In the genomic region with DNA sequence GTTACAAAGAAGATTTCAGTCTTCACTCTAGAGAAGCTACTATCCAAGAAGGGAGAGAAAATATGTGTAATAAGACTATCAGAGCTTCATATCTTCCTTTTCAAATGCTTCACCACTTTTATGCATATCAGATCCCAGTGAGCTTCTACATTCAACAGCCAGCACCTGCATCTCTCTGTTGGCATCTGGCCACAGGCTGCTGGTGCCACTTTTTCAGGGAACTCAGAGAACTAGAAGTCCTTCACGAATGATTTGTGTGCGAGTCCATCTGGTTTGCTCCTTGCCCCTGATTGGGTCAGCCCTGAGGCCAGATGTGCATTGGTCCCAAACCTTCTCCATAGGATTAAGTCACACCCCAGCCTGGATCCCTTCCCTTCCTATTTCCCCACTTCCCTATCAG, we compare ENCODE assay signal across 23 cellular contexts. TPM values are rescaled to one million over a fixed set of nuclear protein-coding genes. Genes with fewer than 3 reads are reported as not detected.
A peak's percentile ranks its signal among the peaks of the same experiment; 100 is the strongest.
DNase-seq lines count a peak whose midpoint lies in the region; ATAC-seq, FAIRE-seq and TF ChIP-seq lines count a peak whose summit lies in the region.
"Had no signal": no experiment of that assay in that cellular context is flagged by ENCODE, and none has a peak within 500 bp of the region (broad histone marks: within the 10 kb centered on the region; RNA-seq: fewer than 3 reads in every experiment).

No MANE protein-coding gene starts in this region.

- no peak overlapping the region for H3K18ac ChIP-seq in H1 (ENCODE audit: extremely low read depth, low read length)

- ATAC-seq in heart right ventricle: no peak
- ATAC-seq: GM23338 had no signal

- H3K79me2 ChIP-seq in H1 (ENCODE audit: control insufficient read depth in 1 of 2, insufficient read depth in 2 of 2, low read length in 2 of 2): no peaks in the 10 kb centered on the region

- TF ChIP-seq POLR2A in H1 (IDR thresholded peaks at IDR 0.05; ENCODE audit: control extremely low read depth in 1 of 2, low read depth in 2 of 2, low read length in 2 of 2): no peak
- TF ChIP-seq POLR2A in thyroid gland (IDR thresholded peaks at IDR 0.05): no peak

- no peaks in the 10 kb centered on the region for H3K79me1 ChIP-seq in H1 (ENCODE audit: low read depth, low read length)

- H3K4ac ChIP-seq in H1 (replicated peaks; ENCODE audit: insufficient read length, low read depth, low read length): no peak overlapping the region

- no peak overlapping the region for H2AFZ ChIP-seq in H1 (ENCODE audit: low read length)
- H2AFZ ChIP-seq: GM23338 had no signal

- H3K23ac ChIP-seq in H1 (ENCODE audit: insufficient read length): no peak overlapping the region

- H3K14ac ChIP-seq in H1 (ENCODE audit: insufficient read length): no peak overlapping the region

- H2BK15ac ChIP-seq in H1 (ENCODE audit: low read length): no peak overlapping the region

- TF ChIP-seq EP300 in H1 (IDR thresholded peaks at IDR 0.05; ENCODE audit: borderline replicate concordance in 1 of 2, low read depth in 2 of 2, low read length in 2 of 2): no peak

- intact Hi-C loops in thyroid gland (cut with DNase I) (no loop called here), heart right ventricle (cut with DNase I) (no loop called here)

- H3K27me3 ChIP-seq in H1 (replicated peaks in 1 of 4; ENCODE audit: control insufficient read depth in 3 of 4, extremely low read depth in 1 of 4, insufficient read depth in 3 of 4, low read length in 3 of 4) (no peaks in the 10 kb centered on the region), thyroid gland (no peaks in the 10 kb centered on the region), heart right ventricle (peaks cover 0 to 7% (median 0%) of the 10 kb centered on the region in 7 donors)

- H3K4me2 ChIP-seq in H1 (ENCODE audit: insufficient read depth in 1 of 2, low read depth in 2 of 2, low read length in 2 of 2): no peak overlapping the region
- H3K4me2 ChIP-seq: GM23338 had no signal

- POLR2A ChIA-PET in H1 (lab: Charles Lee; ENCODE audit: partially characterized antibody): no interaction called here

- H3K4me1 ChIP-seq in H1 (replicated peaks in 1 of 4; ENCODE audit: control insufficient read depth in 3 of 4, insufficient read depth in 4 of 4, low read length in 3 of 4): no peaks in the 10 kb centered on the region
- no peaks in the 10 kb centered on the region for H3K4me1 ChIP-seq in thyroid gland
- H3K4me1 ChIP-seq in heart right ventricle: no peaks in the 10 kb centered on the region
- H3K4me1 ChIP-seq: HAP-1 had no signal

- CTCF ChIA-PET in H1 (lab: Charles Lee; ENCODE audit: partially characterized antibody): interaction anchor here (0.6 to 2.0 kb wide), 4 partner anchors 12 to 325 kb away, joined by 3 to 6 read pairs (median 4); no protein-coding TSS in a partner anchor

- no peak for TF ChIP-seq CTCF in VCaP (conservative IDR thresholded peaks at IDR 0.05)
- TF ChIP-seq CTCF in H1 (IDR thresholded peaks at IDR 0.05; ENCODE audit: control extremely low read depth in 1 of 3, insufficient read depth in 1 of 3, low read depth in 1 of 3, low read length in 3 of 3): no peak
- no peak for TF ChIP-seq CTCF in thyroid gland (IDR thresholded peaks at IDR 0.05)
- no peak for TF ChIP-seq CTCF in heart right ventricle (IDR thresholded peaks at IDR 0.05)

- H2BK5ac ChIP-seq in H1 (ENCODE audit: low read depth, low read length): no peak overlapping the region

- DNase-seq in NCI-H345 (lab: John Stamatoyannopoulos, UW): peak; percentile 30
- no peak for DNase-seq in NCI-H345 treated with DMSO at 0.1 percent for 48 hours (lab: John Stamatoyannopoulos, UW; ENCODE audit: unreplicated experiment)
- no peak for DNase-seq in H1 (ENCODE audit: low read depth in 1 of 2, low spot score in 2 of 2)
- peak; percentile 3 to 17 for DNase-seq in thyroid gland
- DNase-seq in amniotic stem cell (lab: John Stamatoyannopoulos, UW): no peak
- no peak for DNase-seq in heart right ventricle
- DNase-seq: C1 segment of cervical spinal cord; Calu3; CD4-positive, alpha-beta memory T cell; COR-L47; DMS79; EL; GF-D8; HFFc6 had no signal

- no peak for TF ChIP-seq RAD21 in H1 (IDR thresholded peaks at IDR 0.05 in 1 of 2, conservative IDR thresholded peaks at IDR 0.05 in 1 of 2; ENCODE audit: low read depth in 2 of 2, low read length in 2 of 2)

- no peaks in the 10 kb centered on the region for H4K20me1 ChIP-seq in H1 (replicated peaks in 1 of 2; ENCODE audit: control insufficient read depth in 1 of 2, insufficient read depth in 2 of 2, low read length in 2 of 2)

- H2AK5ac ChIP-seq in H1 (ENCODE audit: low read depth, low read length): no peak overlapping the region

- FAIRE-seq in H1 (lab: Jason Lieb, UNC): no peak
- FAIRE-seq: GM12891, GM18507, H54 had no signal

- no peak overlapping the region for H2BK12ac ChIP-seq in H1 (ENCODE audit: low read depth, low read length)

- no peak overlapping the region for H4K91ac ChIP-seq in H1 (replicated peaks; ENCODE audit: insufficient read length, low read length)

- no peaks in the 10 kb centered on the region for H3K36me3 ChIP-seq in H1 (ENCODE audit: control insufficient read depth in 2 of 4, insufficient read depth in 4 of 4, low read length in 3 of 4)
- no peaks in the 10 kb centered on the region for H3K36me3 ChIP-seq in thyroid gland
- H3K36me3 ChIP-seq in heart right ventricle: no peaks in the 10 kb centered on the region
- H3K36me3 ChIP-seq: HAP-1 had no signal

- no peak overlapping the region for H3K56ac ChIP-seq in H1 (replicated peaks; ENCODE audit: insufficient read length, low read depth, low read length)

- peak overlapping the region; percentile 76 for H3K27ac ChIP-seq in VCaP
- no peak overlapping the region for H3K27ac ChIP-seq in H1 (ENCODE audit: low read depth, low read length)
- H3K27ac ChIP-seq in thyroid gland: no peak overlapping the region
- no peak overlapping the region for H3K27ac ChIP-seq in heart right ventricle

- no peaks in the 10 kb centered on the region for H3K23me2 ChIP-seq in H1 (ENCODE audit: low read depth, low read length)

- H3K4me3 ChIP-seq in H1 (ENCODE audit: extremely low read depth in 1 of 4, insufficient read depth in 2 of 4, low read depth in 3 of 4, low read length in 4 of 4) (no peak overlapping the region), thyroid gland (replicated peaks in 1 of 3) (no peak overlapping the region), heart right ventricle (no peak overlapping the region)
- H3K4me3 ChIP-seq: GM23338, HAP-1 had no signal

- H2BK120ac ChIP-seq in H1 (replicated peaks; ENCODE audit: low read depth, low read length): no peak overlapping the region

- H3K9me3 ChIP-seq in H1 (ENCODE audit: insufficient read depth in 2 of 2, low read depth in 1 of 2, low read length in 1 of 2): no peaks in the 10 kb centered on the region
- no peaks in the 10 kb centered on the region for H3K9me3 ChIP-seq in thyroid gland
- H3K9me3 ChIP-seq in heart right ventricle: no peaks in the 10 kb centered on the region
- H3K9me3 ChIP-seq: HAP-1 had no signal

- H2BK20ac ChIP-seq in H1 (ENCODE audit: low read length): no peak overlapping the region

- WGBS in H1 (ENCODE audit: extremely low coverage in 1 of 2, insufficient coverage in 1 of 2, insufficient read length in 1 of 2, insufficient replicate concordance in 2 of 2, low coverage in 1 of 2, low lambda C conversion rate in 2 of 2, missing lambda C conversion rate in 1 of 2), 2 experiments: 92% methylated on average over 2 of the region's 2 CpGs; no CpG with 5 or more reads in 1 of the 2 experiments
- WGBS in thyroid gland, 2 donors: 50 to 66% methylated on average over 2 of the region's 2 CpGs
- WGBS in heart right ventricle, 2 donors: 58 to 92% methylated on average over 2 of the region's 2 CpGs

- no peak overlapping the region for H4K5ac ChIP-seq in H1 (ENCODE audit: insufficient read length, low read depth, low read length)

- 0 out of 2 replicates have a peak overlapping the region, but pooled peaks have one; percentile 11 for H4K8ac ChIP-seq in H1 (ENCODE audit: extremely low read depth, insufficient read depth, low read length)

- H3K9ac ChIP-seq in H1 (replicated peaks in 1 of 4; ENCODE audit: extremely low read depth in 1 of 4, low read depth in 3 of 4, low read length in 3 of 4): no peak overlapping the region

TF ChIP-seq in H1, 55 proteins besides CTCF, POLR2A, EP300 and RAD21 (continues in another document):
- no peak for TF ChIP-seq RBBP5 (IDR thresholded peaks at IDR 0.05; ENCODE audit: borderline replicate concordance, low read depth, low read length)
- TF ChIP-seq SIN3A (conservative IDR thresholded peaks at IDR 0.05 in 1 of 2, IDR thresholded peaks at IDR 0.05 in 1 of 2; ENCODE audit: low read depth in 1 of 2, low read length in 2 of 2): no peak
- TF ChIP-seq HDAC2 (IDR thresholded peaks at IDR 0.05; ENCODE audit: borderline replicate concordance in 1 of 2, low read depth in 2 of 2, low read length in 2 of 2): no peak
- TF ChIP-seq, protein P1, sequence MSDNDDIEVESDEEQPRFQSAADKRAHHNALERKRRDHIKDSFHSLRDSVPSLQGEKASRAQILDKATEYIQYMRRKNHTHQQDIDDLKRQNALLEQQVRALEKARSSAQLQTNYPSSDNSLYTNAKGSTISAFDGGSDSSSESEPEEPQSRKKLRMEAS (IDR thresholded peaks at IDR 0.05): no peak
- TF ChIP-seq JUND (IDR thresholded peaks at IDR 0.05; ENCODE audit: low read length): no peak
- no peak for TF ChIP-seq SP1 (IDR thresholded peaks at IDR 0.05; ENCODE audit: low read depth, low read length)
- TF ChIP-seq ZNF274 (IDR thresholded peaks at IDR 0.05; ENCODE audit: borderline replicate concordance, extremely low read depth, low read length): no peak
- no peak for TF ChIP-seq SP4 (IDR thresholded peaks at IDR 0.05; ENCODE audit: low read length)
- TF ChIP-seq YY1 (IDR thresholded peaks at IDR 0.05; ENCODE audit: low read depth, low read length): no peak
- no peak for TF ChIP-seq CTBP2 (IDR thresholded peaks at IDR 0.05; ENCODE audit: borderline replicate concordance, insufficient read depth, insufficient read length, low read length)
- no peak for TF ChIP-seq BRCA1 (IDR thresholded peaks at IDR 0.05; ENCODE audit: low read depth, low read length)
- no peak for TF ChIP-seq TAF1 (IDR thresholded peaks at IDR 0.05; ENCODE audit: low read depth, low read length)
- TF ChIP-seq POU5F1 (IDR thresholded peaks at IDR 0.05; ENCODE audit: low read depth, low read length): no peak
- no peak for TF ChIP-seq HDAC6 (IDR thresholded peaks at IDR 0.05; ENCODE audit: low read depth, low read length)

RNA-seq across cellular contexts. Expression of a gene that starts 22.1 kb away (rescaled TPM):
- total RNA-seq in H1 (2021; fragmentation: NEBNext Ultra II Directional; extraction: Animal tissue kit (Norgen Biotek cat#: 25700)): not detected in 2 replicates
- polyA plus RNA-seq in H1 (2011; rRNA removed) (not detected in 2 replicates), heart right ventricle (not detected)
- polyA plus RNA-seq in H1 (2011; cell fraction: cytosol; rRNA removed): 0.05 TPM
- not detected for polyA plus RNA-seq in H1 (2011; cell fraction: nucleus; rRNA removed)
- polyA plus RNA-seq in H1 (2012, experiment 1 of 2): not detected in 4 replicates
- polyA plus RNA-seq in H1 (2012, experiment 2 of 2): not detected
- 0.20 TPM for polyA plus RNA-seq in H1 (2013, experiment 1 of 2)
- polyA plus RNA-seq in H1 (2013, experiment 2 of 2): 0.15 TPM
- not detected in 2 replicates for polyA minus RNA-seq in H1 (2011; rRNA and poly(A)+ RNA removed)
- not detected for polyA minus RNA-seq in H1 (2011; cell fraction: cytosol; rRNA and poly(A)+ RNA removed)
- polyA minus RNA-seq in H1 (2011; cell fraction: nucleus; rRNA and poly(A)+ RNA removed): not detected
- total RNA-seq in thyroid gland (not detected), heart right ventricle (not detected)
- total RNA-seq: A172; A673; Calu3; CD4-positive, alpha-beta memory T cell; GM23338; HFFc6 had no signal
- polyA plus RNA-seq: BJ; CD4-positive, alpha-beta memory T cell had no signal

Comparison
In these comparisons a context has a peak if more than half of its experiments do, and no peak if none do; other contexts are left out.
1. DNase-seq: peak in NCI-H345 (single experiment) and thyroid gland (2 of 2); none in NCI-H345 treated with DMSO at 0.1 percent for 48 hours (single experiment), H1 (0 of 2), amniotic stem cell (single experiment) and heart right ventricle (0 of 2).